18 cellular contexts compared by ENCODE assay signal in genomic region chr2:202790676-202791075, GRCh38.
DNase-seq lines count a peak whose midpoint lies in the region; ATAC-seq and TF ChIP-seq lines count a peak whose summit lies in the region.
"Had no signal": no experiment of that assay in that cellular context is flagged by ENCODE, and none has a peak within 500 bp of the region (broad histone marks: within the 10 kb centered on the region; RNA-seq: fewer than 3 reads in every experiment).

No MANE protein-coding gene starts in this region.

- H3K4me3 ChIP-seq in epithelial cell of esophagus (ENCODE audit: low read length) = no peak overlapping the region
- H3K4me3 ChIP-seq: GM23338 had no signal

- TF ChIP-seq CTCF in epithelial cell of esophagus (IDR thresholded peaks at IDR 0.05; ENCODE audit: insufficient read depth, low read depth, low read length, missing control alignments) (no peak), neural crest cell (conservative IDR thresholded peaks at IDR 0.05) (no peak)

- H3K27me3 Mint-ChIP-seq in IgD-negative memory B cell (no peaks in the 10 kb centered on the region), neural crest cell (ENCODE audit: low read depth) (no peaks in the 10 kb centered on the region)

- DNase-seq in AG08395 (ENCODE audit: low spot score) (peak; percentile 4), epithelial cell of esophagus (ENCODE audit: low read depth) (peak; percentile 11), neural crest cell (ENCODE audit: low read depth, low spot score) (no peak), left colon (no peak), GF-D8 (lab: John Stamatoyannopoulos, UW) (no peak)
- DNase-seq: Caco-2, DMS153, Kasumi-1, NCI-H1105, NCI-H1694, NCI-H2227 treated with DMSO at 0.1 percent for 48 hours, NCI-H524 had no signal

- ATAC-seq in left colon = no peak
- ATAC-seq in GM19023 (IDR thresholded peaks at IDR 0.05; ENCODE audit: unreplicated experiment) = no peak
- no peak for ATAC-seq in HG03521 (IDR thresholded peaks at IDR 0.05; ENCODE audit: unreplicated experiment)
- ATAC-seq: GM23338, Panc1, Right ventricle myocardium inferior had no signal

- H3K36me3 Mint-ChIP-seq in IgD-negative memory B cell (peaks cover 9% of the 10 kb centered on the region), neural crest cell (ENCODE audit: low read depth) (peaks cover 10% of the 10 kb centered on the region)

- no peak overlapping the region for H3K4me3 Mint-ChIP-seq in IgD-negative memory B cell
- no peak overlapping the region for H3K4me3 Mint-ChIP-seq in neural crest cell
- H3K4me3 Mint-ChIP-seq: GM23338 had no signal

- intact Hi-C loops in left colon (cut with DNase I, micrococcal nuclease) = no loop called here

- H3K9me3 Mint-ChIP-seq in IgD-negative memory B cell (no peaks in the 10 kb centered on the region), neural crest cell (no peaks in the 10 kb centered on the region)
- H3K9me3 Mint-ChIP-seq: GM23338 had no signal

- H3K4me1 Mint-ChIP-seq in IgD-negative memory B cell (peaks cover 0 to 3% (median 0%) of the 10 kb centered on the region in 3 donors), neural crest cell (no peaks in the 10 kb centered on the region)
- H3K4me1 Mint-ChIP-seq: GM23338 had no signal

- peak overlapping the region in 2 of 3 donors; percentile 32 to 72 for H3K27ac Mint-ChIP-seq in IgD-negative memory B cell
- H3K27ac Mint-ChIP-seq in neural crest cell (ENCODE audit: unreplicated experiment) = peak overlapping the region; percentile 95
- H3K27ac Mint-ChIP-seq: GM23338 had no signal

Comparison
In these comparisons a context has a peak if more than half of its experiments do, and no peak if none do; other contexts are left out.
1. DNase-seq: peak in AG08395 (single experiment) and epithelial cell of esophagus (single experiment); none in neural crest cell (single experiment), left colon (0 of 2) and GF-D8 (single experiment).